ENCODE assay signal across 18 cellular contexts in genomic region chr18:45156941-45157340, GRCh38.
DNase-seq lines count a peak whose midpoint lies in the region; ATAC-seq and TF ChIP-seq lines count a peak whose summit lies in the region.
"Had no signal": no experiment of that assay in that cellular context is flagged by ENCODE, and none has a peak within 500 bp of the region (broad histone marks: within the 10 kb centered on the region; RNA-seq: fewer than 3 reads in every experiment).

No MANE protein-coding gene starts in this region.

- ATAC-seq in GM21737 (IDR thresholded peaks at IDR 0.05; ENCODE audit: unreplicated experiment) (no peak), GM18861 (IDR thresholded peaks at IDR 0.05; ENCODE audit: unreplicated experiment) (no peak)
- ATAC-seq: HepG2 had no signal

- DNase-seq in AG10803 (ENCODE audit: low read depth), result peak; percentile 15
- DNase-seq in M059J (ENCODE audit: low read depth), result peak; percentile 29
- DNase-seq in astrocyte of the hippocampus (ENCODE audit: low read depth, low spot score), result peak; percentile 17
- peak; percentile 80 for DNase-seq in fibroblast of pulmonary artery (ENCODE audit: low read depth)
- DNase-seq in HCEC 1CT, result no peak
- no peak for DNase-seq in NCI-H146 (lab: John Stamatoyannopoulos, UW)
- DNase-seq: AML-193, Caco-2, GF-D8, Karpas-422, NCI-H1105 treated with DMSO at 0.1 percent for 48 hours, NCI-H2029, NCI-H226, NCI-H748 treated with DMSO at 0.1 percent for 48 hours, Right ventricle myocardium superior had no signal

- no peak for TF ChIP-seq CTCF in AG10803 (conservative IDR thresholded peaks at IDR 0.05; ENCODE audit: low read length)
- no peak for TF ChIP-seq CTCF in fibroblast of pulmonary artery (IDR thresholded peaks at IDR 0.05; ENCODE audit: low read length, missing control alignments)

- no peak overlapping the region for H3K4me3 ChIP-seq in AG10803 (ENCODE audit: low read length)
- no peak overlapping the region for H3K4me3 ChIP-seq in fibroblast of pulmonary artery (replicated peaks; ENCODE audit: low read depth, low read length)

Comparison
In these comparisons a context has a peak if more than half of its experiments do, and no peak if none do; other contexts are left out.
1. DNase-seq: peak in AG10803 (single experiment), M059J (single experiment), astrocyte of the hippocampus (single experiment) and fibroblast of pulmonary artery (single experiment); none in HCEC 1CT (single experiment) and NCI-H146 (single experiment).